ENCODE assay signal across 8 cellular contexts in genomic region chr9:37464426-37465248, GRCh38. TPM values are rescaled to one million over a fixed set of nuclear protein-coding genes. Genes with fewer than 3 reads are reported as not detected.
DNase-seq lines count a peak whose midpoint lies in the region; ATAC-seq and TF ChIP-seq lines count a peak whose summit lies in the region.

No MANE protein-coding gene starts in this region.

- peaks cover 0 to 4% (median 0%) of the 10 kb centered on the region in 11 donors for H3K9me3 Mint-ChIP-seq in naive thymus-derived CD4-positive, alpha-beta T cell

- TF ChIP-seq POLR2A in esophagus muscularis mucosa (IDR thresholded peaks at IDR 0.05; ENCODE audit: low read depth): peak; percentile 9

- H3K9me3 ChIP-seq in esophagus muscularis mucosa: no peaks in the 10 kb centered on the region
- no peaks in the 10 kb centered on the region for H3K9me3 ChIP-seq in naive thymus-derived CD4-positive, alpha-beta T cell (ENCODE audit: control insufficient read depth in 2 of 3, low read length in 3 of 3)

- DNase-seq in AG10803 (ENCODE audit: low read depth) (peak; percentile 67), NCI-H460 (ENCODE audit: extremely low read depth, low read depth) (peak; percentile 32), activated T-cell treated with anti-CD3 and anti-CD28 coated beads for 48 hours (ENCODE audit: low read depth) (peak; percentile 61), esophagus muscularis mucosa (ENCODE audit: extremely low spot score) (peak; percentile 97), substantia nigra (lab: John Stamatoyannopoulos, UW) (peak in 44 of 49 donors; percentile 36 to 93 (median 76))
- peak in 2 of 9 donors; percentile 81 to 91 for DNase-seq in naive thymus-derived CD4-positive, alpha-beta T cell

- ATAC-seq in GM18861 (IDR thresholded peaks at IDR 0.05; ENCODE audit: unreplicated experiment) (peak; percentile 11), HG03060 (IDR thresholded peaks at IDR 0.05; ENCODE audit: low read depth, unreplicated experiment) (peak; percentile 10)
- peak; percentile 60 for ATAC-seq in naive thymus-derived CD4-positive, alpha-beta T cell

- H3K27ac ChIP-seq in esophagus muscularis mucosa (replicated peaks in 1 of 4): peak overlapping the region; percentile 96 to 100 (median 98)
- peak overlapping the region; percentile 89 for H3K27ac ChIP-seq in naive thymus-derived CD4-positive, alpha-beta T cell (ENCODE audit: low read depth, low read length)
- peak overlapping the region; percentile 90 for H3K27ac ChIP-seq in substantia nigra (ENCODE audit: low read depth, low read length, poor library complexity, severe bottlenecking)

- WGBS in esophagus muscularis mucosa: 5% methylated on average over 5 of the region's 47 CpGs

- H3K4me3 ChIP-seq in AG10803 (ENCODE audit: low read length) (peak overlapping the region; percentile 99), esophagus muscularis mucosa (peak overlapping the region; percentile 72 to 92 (median 88))
- H3K4me3 ChIP-seq in naive thymus-derived CD4-positive, alpha-beta T cell (ENCODE audit: low read length): peak overlapping the region; percentile 76

- no peak for TF ChIP-seq CTCF in AG10803 (conservative IDR thresholded peaks at IDR 0.05; ENCODE audit: low read length)
- TF ChIP-seq CTCF in esophagus muscularis mucosa (IDR thresholded peaks at IDR 0.05): no peak

- CTCF ChIA-PET in naive thymus-derived CD4-positive, alpha-beta T cell (lab: Charles Lee): no interaction called here

- H3K27ac Mint-ChIP-seq in naive thymus-derived CD4-positive, alpha-beta T cell: peak overlapping the region; percentile 88 to 98 (median 95)

- TF ChIP-seq EP300 in esophagus muscularis mucosa (IDR thresholded peaks at IDR 0.05): no peak

- peaks cover 27 to 43% (median 35%) of the 10 kb centered on the region in 7 donors for H3K4me1 Mint-ChIP-seq in naive thymus-derived CD4-positive, alpha-beta T cell

- H3K4me1 ChIP-seq in esophagus muscularis mucosa: peaks cover 11 to 51% (median 47%) of the 10 kb centered on the region in 4 donors
- H3K4me1 ChIP-seq in naive thymus-derived CD4-positive, alpha-beta T cell (ENCODE audit: control insufficient read depth in 2 of 2, insufficient read depth in 2 of 2, low read length in 2 of 2): peaks cover 12 to 24% of the 10 kb centered on the region in 2 donors

- POLR2A ChIA-PET in naive thymus-derived CD4-positive, alpha-beta T cell (lab: Charles Lee): interaction anchor here (0.8 to 5.2 kb wide), 5 partner anchors 13 to 43 kb away, joined by 3 to 52 read pairs (median 5); partner anchors contain the start of genes GRHPR and POLR1E

- H3K36me3 Mint-ChIP-seq in naive thymus-derived CD4-positive, alpha-beta T cell: peaks cover 0 to 9% (median 0%) of the 10 kb centered on the region in 5 donors

- H3K4me3 Mint-ChIP-seq in naive thymus-derived CD4-positive, alpha-beta T cell: peak overlapping the region; percentile 87 to 99 (median 96)

- no peaks in the 10 kb centered on the region for H3K27me3 Mint-ChIP-seq in naive thymus-derived CD4-positive, alpha-beta T cell

- no peaks in the 10 kb centered on the region for H3K36me3 ChIP-seq in esophagus muscularis mucosa
- H3K36me3 ChIP-seq in naive thymus-derived CD4-positive, alpha-beta T cell (ENCODE audit: control insufficient read depth in 2 of 3, insufficient read depth in 3 of 3, low read length in 3 of 3): peaks cover 0 to 9% (median 0%) of the 10 kb centered on the region in 3 experiments

- intact Hi-C loops in esophagus muscularis mucosa (cut with DNase I): loop anchor here (5.0 kb wide), 2 partner anchors 37 to 52 kb away; no protein-coding TSS in a partner anchor
- intact Hi-C loops in naive thymus-derived CD4-positive, alpha-beta T cell (cut with micrococcal nuclease): loop anchor here (1.0 to 10.0 kb wide), 19 partner anchors 21 to 1860 kb away; partner anchors contain the start of genes GRHPR (in 2 of the 2), POLR1E (in 2 of the 2), TOMM5 (in 2 of the 2) and ZCCHC7 (in 2 of the 2)

- no peaks in the 10 kb centered on the region for H3K27me3 ChIP-seq in esophagus muscularis mucosa
- no peaks in the 10 kb centered on the region for H3K27me3 ChIP-seq in naive thymus-derived CD4-positive, alpha-beta T cell (ENCODE audit: control insufficient read depth in 2 of 2, insufficient read depth in 2 of 2, low read length in 2 of 2)

RNA-seq across cellular contexts. Expression of gene ZBTB5, which starts 0.6 kb away (rescaled TPM):
- 8.0 and 8.7 TPM in 2 replicates for total RNA-seq in NCI-H460 (2014; rRNA removed; shearing (Covaris generic))
- polyA plus RNA-seq in NCI-H460 (2014; cell fraction: nucleus; rRNA removed): 14.6 and 17.9 TPM in 2 replicates
- 10 to 100 TPM in 3 of 4 donors, 1 to 10 TPM in 1; 9.6 to 20.4 (median 12.6) TPM for total RNA-seq in esophagus muscularis mucosa
- total RNA-seq in naive thymus-derived CD4-positive, alpha-beta T cell: 10 to 100 TPM in 4 of 5 experiments, 1 to 10 TPM in 1; 8.5 to 16.8 (median 14.8) TPM
- 1 to 10 TPM in 1 of 2 donors, under 1 TPM in 1; 0.60 to 1.4 TPM for polyA plus RNA-seq in naive thymus-derived CD4-positive, alpha-beta T cell

RNA-seq across cellular contexts. Expression of gene POLR1E, which starts 21.1 kb away (rescaled TPM):
- 37.1 and 38.7 TPM in 2 replicates for total RNA-seq in NCI-H460 (2014; rRNA removed; shearing (Covaris generic))
- polyA plus RNA-seq in NCI-H460 (2014; cell fraction: nucleus; rRNA removed): 18.6 and 22.1 TPM in 2 replicates
- total RNA-seq in esophagus muscularis mucosa: 10 to 100 TPM; 17.4 to 36.8 (median 24.5) TPM
- 10 to 100 TPM; 24.7 to 40.0 (median 31.0) TPM for total RNA-seq in naive thymus-derived CD4-positive, alpha-beta T cell
- 10 to 100 TPM; 20.7 to 22.7 TPM for polyA plus RNA-seq in naive thymus-derived CD4-positive, alpha-beta T cell

RNA-seq across cellular contexts. Expression of gene GRHPR, which starts 42.1 kb away (rescaled TPM):
- 92.0 and 94.9 TPM in 2 replicates for total RNA-seq in NCI-H460 (2014; rRNA removed; shearing (Covaris generic))
- polyA plus RNA-seq in NCI-H460 (2014; cell fraction: nucleus; rRNA removed): 174 and 183 TPM in 2 replicates
- 100 to 1,000 TPM; 135 to 143 (median 138) TPM for total RNA-seq in esophagus muscularis mucosa
- 10 to 100 TPM; 33.2 to 58.6 (median 53.1) TPM for total RNA-seq in naive thymus-derived CD4-positive, alpha-beta T cell
- 10 to 100 TPM; 78.1 to 94.7 TPM for polyA plus RNA-seq in naive thymus-derived CD4-positive, alpha-beta T cell

Comparison
In these comparisons a context has a peak if more than half of its experiments do, and no peak if none do; other contexts are left out.
1. ATAC-seq: peak in every context shown above with its lines; median percentile 60 in naive thymus-derived CD4-positive, alpha-beta T cell; 11 in GM18861; 10 in HG03060.